Comparison of ENCODE assay signal across 18 cellular contexts in genomic region chr5:151030377-151030776, GRCh38. TPM values are rescaled to one million over a fixed set of nuclear protein-coding genes. Genes with fewer than 3 reads are reported as not detected.
A peak's percentile ranks its signal among the peaks of the same experiment; 100 is the strongest.
DNase-seq lines count a peak whose midpoint lies in the region; ATAC-seq and TF ChIP-seq lines count a peak whose summit lies in the region.
"Had no signal": no experiment of that assay in that cellular context is flagged by ENCODE, and none has a peak within 500 bp of the region (broad histone marks: within the 10 kb centered on the region; RNA-seq: fewer than 3 reads in every experiment).

No MANE protein-coding gene starts in this region.

- H3K9me3 ChIP-seq in esophagus squamous epithelium (no peaks in the 10 kb centered on the region), left lung (no peaks in the 10 kb centered on the region)
- H3K9me3 ChIP-seq in CD8-positive, alpha-beta memory T cell (ENCODE audit: low read length) = no peaks in the 10 kb centered on the region
- H3K9me3 ChIP-seq: adrenal gland had no signal

- H3K27ac ChIP-seq in esophagus squamous epithelium (peak overlapping the region in 3 of 4 donors; percentile 77 to 90 (median 89)), left lung (peak overlapping the region; percentile 58 to 69)
- H3K27ac ChIP-seq in CD8-positive, alpha-beta memory T cell (ENCODE audit: low read depth, low read length) = no peak overlapping the region
- H3K27ac ChIP-seq: GM23248 had no signal

- WGBS in esophagus squamous epithelium, 2 donors = 81 to 82% methylated on average over 4 of the region's 4 CpGs

- H3K27me3 ChIP-seq in esophagus squamous epithelium = no peaks in the 10 kb centered on the region
- no peaks in the 10 kb centered on the region for H3K27me3 ChIP-seq in left lung
- H3K27me3 ChIP-seq in CD8-positive, alpha-beta memory T cell (ENCODE audit: insufficient read depth, low read length, poor library complexity, severe bottlenecking) = no peaks in the 10 kb centered on the region
- H3K27me3 ChIP-seq: adrenal gland had no signal

- H3K4me3 ChIP-seq in esophagus squamous epithelium = no peak overlapping the region
- H3K4me3 ChIP-seq in left lung = no peak overlapping the region
- H3K4me3 ChIP-seq in CD8-positive, alpha-beta memory T cell (ENCODE audit: low read length) = no peak overlapping the region
- H3K4me3 ChIP-seq: adrenal gland, GM12878, GM23248 had no signal

- no peak overlapping the region for H3K4me3 Mint-ChIP-seq in CD8-positive, alpha-beta memory T cell
- no peak overlapping the region for H3K4me3 Mint-ChIP-seq in activated naive CD8-positive, alpha-beta T cell treated with anti-CD3 and anti-CD28 coated beads, Interleukin-2, amount 50 U/mL, for 24 hours
- H3K4me3 Mint-ChIP-seq: activated CD4-positive, alpha-beta memory T cell treated with anti-CD3 and anti-CD28 coated beads for 36 hours; activated T-cell treated with anti-CD3 and anti-CD28 coated beads, Interleukin-2, amount 50 U/mL, for 72 hours; endodermal cell had no signal

- H3K4me1 ChIP-seq in esophagus squamous epithelium (peaks cover 0 to 58% (median 32%) of the 10 kb centered on the region in 3 donors), left lung (peaks cover 31 to 43% of the 10 kb centered on the region in 2 donors)
- no peaks in the 10 kb centered on the region for H3K4me1 ChIP-seq in CD8-positive, alpha-beta memory T cell (ENCODE audit: insufficient read depth, low read length)

- no peaks in the 10 kb centered on the region for H3K9me3 Mint-ChIP-seq in CD8-positive, alpha-beta memory T cell
- no peaks in the 10 kb centered on the region for H3K9me3 Mint-ChIP-seq in activated naive CD8-positive, alpha-beta T cell treated with anti-CD3 and anti-CD28 coated beads, Interleukin-2, amount 50 U/mL, for 24 hours
- H3K9me3 Mint-ChIP-seq: activated CD4-positive, alpha-beta memory T cell treated with anti-CD3 and anti-CD28 coated beads for 36 hours; activated T-cell treated with anti-CD3 and anti-CD28 coated beads, Interleukin-2, amount 50 U/mL, for 72 hours; endodermal cell had no signal

- DNase-seq in esophagus squamous epithelium (lab: John Stamatoyannopoulos, UW) (no peak), left lung (no peak), sciatic nerve (ENCODE audit: low spot score) (peak; percentile 72), ureter (ENCODE audit: low spot score) (peak; percentile 65), head of caudate nucleus (no peak)
- DNase-seq in CD8-positive, alpha-beta memory T cell = no peak
- no peak for DNase-seq in activated naive CD8-positive, alpha-beta T cell treated with anti-CD3 and anti-CD28 coated beads, Interleukin-2, amount 50 U/mL, for 24 hours
- DNase-seq: activated CD4-positive, alpha-beta memory T cell treated with anti-CD3 and anti-CD28 coated beads for 36 hours; activated T-cell treated with anti-CD3 and anti-CD28 coated beads, Interleukin-2, amount 50 U/mL, for 72 hours; Calu3; endodermal cell; GM23248; NCI-H1105 treated with DMSO at 0.1 percent for 48 hours; NCI-H2171; stimulated activated naive CD4-positive, alpha-beta T cell treated with Interleukin-2 at 50 U/mL for 16 hours had no signal

- ATAC-seq in left lung (peak; percentile 76), sciatic nerve (peak; percentile 72), GM18861 (IDR thresholded peaks at IDR 0.05; ENCODE audit: unreplicated experiment) (no peak)
- ATAC-seq in activated naive CD8-positive, alpha-beta T cell treated with anti-CD3 and anti-CD28 coated beads, Interleukin-2, amount 50 U/mL, for 24 hours = no peak
- ATAC-seq: activated T-cell treated with anti-CD3 and anti-CD28 coated beads, Interleukin-2, amount 50 U/mL, for 72 hours; GM12878 had no signal

- TF ChIP-seq POLR2A in esophagus squamous epithelium (IDR thresholded peaks at IDR 0.05) = peak in 1 of 4 donors; percentile 20

- no peaks in the 10 kb centered on the region for H3K4me1 Mint-ChIP-seq in CD8-positive, alpha-beta memory T cell
- H3K4me1 Mint-ChIP-seq in activated naive CD8-positive, alpha-beta T cell treated with anti-CD3 and anti-CD28 coated beads, Interleukin-2, amount 50 U/mL, for 24 hours = no peaks in the 10 kb centered on the region
- H3K4me1 Mint-ChIP-seq: endodermal cell had no signal

- H3K27ac Mint-ChIP-seq in CD8-positive, alpha-beta memory T cell = no peak overlapping the region
- H3K27ac Mint-ChIP-seq in activated naive CD8-positive, alpha-beta T cell treated with anti-CD3 and anti-CD28 coated beads, Interleukin-2, amount 50 U/mL, for 24 hours = no peak overlapping the region
- H3K27ac Mint-ChIP-seq: activated T-cell treated with anti-CD3 and anti-CD28 coated beads, Interleukin-2, amount 50 U/mL, for 72 hours; endodermal cell had no signal

- CTCF ChIA-PET in CD8-positive, alpha-beta memory T cell (lab: Charles Lee) = no interaction called here

- POLR2A ChIA-PET in CD8-positive, alpha-beta memory T cell (lab: Charles Lee) = no interaction called here

- TF ChIP-seq CTCF in esophagus squamous epithelium (IDR thresholded peaks at IDR 0.05) (no peak), left lung (IDR thresholded peaks at IDR 0.05) (no peak)

- intact Hi-C loops in esophagus squamous epithelium (cut with DNase I) = no loop called here
- intact Hi-C loops in left lung (cut with DNase I) = no loop called here
- intact Hi-C loops in sciatic nerve (cut with DNase I) = no loop called here
- intact Hi-C loops in head of caudate nucleus (cut with DNase I) = no loop called here

- peaks cover 12 to 100% (median 55%) of the 10 kb centered on the region in 3 donors for H3K36me3 ChIP-seq in esophagus squamous epithelium
- H3K36me3 ChIP-seq in left lung = peaks cover 0 to 100% of the 10 kb centered on the region in 2 donors
- peaks cover 50% of the 10 kb centered on the region for H3K36me3 ChIP-seq in CD8-positive, alpha-beta memory T cell (ENCODE audit: insufficient read depth, low read length)

- peaks cover 0 to 94% (median 17%) of the 10 kb centered on the region in 3 donors for H3K36me3 Mint-ChIP-seq in CD8-positive, alpha-beta memory T cell
- H3K36me3 Mint-ChIP-seq in activated naive CD8-positive, alpha-beta T cell treated with anti-CD3 and anti-CD28 coated beads, Interleukin-2, amount 50 U/mL, for 24 hours (ENCODE audit: low read depth) = peaks cover 44% of the 10 kb centered on the region

- H3K27me3 Mint-ChIP-seq in CD8-positive, alpha-beta memory T cell = no peaks in the 10 kb centered on the region
- no peaks in the 10 kb centered on the region for H3K27me3 Mint-ChIP-seq in activated naive CD8-positive, alpha-beta T cell treated with anti-CD3 and anti-CD28 coated beads, Interleukin-2, amount 50 U/mL, for 24 hours
- H3K27me3 Mint-ChIP-seq: activated CD4-positive, alpha-beta memory T cell treated with anti-CD3 and anti-CD28 coated beads for 36 hours had no signal

RNA-seq across cellular contexts. Expression of gene GPX3, which starts 10.0 kb away (rescaled TPM):
- total RNA-seq in esophagus squamous epithelium (1,000 to 10,000 TPM in 1 of 4 donors, 100 to 1,000 TPM in 3; 166 to 1,028 (median 489) TPM), left lung (100 to 1,000 TPM; 391 to 424 TPM), sciatic nerve (1,443 TPM), ureter (160 TPM)
- total RNA-seq in CD8-positive, alpha-beta memory T cell = not detected
- polyA plus RNA-seq in CD8-positive, alpha-beta memory T cell = 0.63 TPM
- total RNA-seq: activated CD4-positive, alpha-beta memory T cell treated with anti-CD3 and anti-CD28 coated beads for 36 hours; activated T-cell treated with anti-CD3 and anti-CD28 coated beads, Interleukin-2, amount 50 U/mL, for 72 hours; Calu3 had no signal

RNA-seq across cellular contexts. Expression of gene TNIP1, which starts 50.5 kb away (rescaled TPM):
- total RNA-seq in esophagus squamous epithelium (100 to 1,000 TPM in 1 of 4 donors, 10 to 100 TPM in 3; 55.5 to 109 (median 95.4) TPM), left lung (100 to 1,000 TPM; 111 to 133 TPM), sciatic nerve (80.2 TPM), ureter (75.4 TPM)
- total RNA-seq in CD8-positive, alpha-beta memory T cell = 100 to 1,000 TPM; 212 to 213 TPM
- 62.4 TPM for polyA plus RNA-seq in CD8-positive, alpha-beta memory T cell

Comparison
In these comparisons a context has a peak if more than half of its experiments do, and no peak if none do; other contexts are left out.
1. DNase-seq: peak in sciatic nerve (single experiment) and ureter (single experiment); none in esophagus squamous epithelium (single experiment), left lung (0 of 2), CD8-positive, alpha-beta memory T cell (0 of 5), activated naive CD8-positive, alpha-beta T cell treated with anti-CD3 and anti-CD28 coated beads, Interleukin-2, amount 50 U/mL, for 24 hours (single experiment) and head of caudate nucleus (0 of 42).
2. ATAC-seq: peak in left lung (single experiment) and sciatic nerve (single experiment); none in activated naive CD8-positive, alpha-beta T cell treated with anti-CD3 and anti-CD28 coated beads, Interleukin-2, amount 50 U/mL, for 24 hours (single experiment) and GM18861 (single experiment).
3. RNA of gene GPX3, which starts 10.0 kb away (total RNA-seq): 1,443 TPM in sciatic nerve (single experiment), 166 to 1,028 TPM in esophagus squamous epithelium, 391 to 424 TPM in left lung and 160 TPM in ureter (single experiment); not detected in CD8-positive, alpha-beta memory T cell; every median in the first group is over 100 times any median in the second.